8 cellular contexts compared by ENCODE assay signal in genomic region chr12:27710592-27711311, GRCh38. TPM values are rescaled to one million over a fixed set of nuclear protein-coding genes. Genes with fewer than 3 reads are reported as not detected.
DNase-seq lines count a peak whose midpoint lies in the region; ATAC-seq and TF ChIP-seq lines count a peak whose summit lies in the region.

TSS of gene MRPS35 (plus strand) at chr12:27710832. CDS start at chr12:27710844, 12 bp downstream.

- TF ChIP-seq POLR2A in testis (IDR thresholded peaks at IDR 0.05) = no peak

- H3K36me3 Mint-ChIP-seq in activated naive CD4-positive, alpha-beta T cell treated with anti-CD3 and anti-CD28 coated beads, Interleukin-2, amount 50 U/mL, for 24 hours = no peaks in the 10 kb centered on the region

- peak within 1 kb of the TSS; percentile 96 for H3K27ac Mint-ChIP-seq in activated naive CD4-positive, alpha-beta T cell treated with anti-CD3 and anti-CD28 coated beads, Interleukin-2, amount 50 U/mL, for 24 hours

- ATAC-seq in SK-N-SH treated with all-trans-retinoic acid at 6 μM for 48 hours = peak; percentile 97

- 0 to 1% methylated on average over 10 to 46 of the region's 46 CpGs for WGBS in testis, 2 donors

- peaks cover 21% of the 10 kb centered on the region for H4K20me1 ChIP-seq in osteoblast (ENCODE audit: insufficient read depth, low read length)

- peak within 1 kb of the TSS; percentile 99 for H3K4me2 ChIP-seq in osteoblast (ENCODE audit: insufficient read depth, low read length)

- no peaks in the 10 kb centered on the region for H3K9me3 Mint-ChIP-seq in activated naive CD4-positive, alpha-beta T cell treated with anti-CD3 and anti-CD28 coated beads, Interleukin-2, amount 50 U/mL, for 24 hours

- intact Hi-C loops in testis (cut with DNase I; ENCODE audit: low total_unique reads) = no loop called here

- H3K9me3 ChIP-seq in osteoblast (ENCODE audit: low read depth, low read length) = no peaks in the 10 kb centered on the region
- no peaks in the 10 kb centered on the region for H3K9me3 ChIP-seq in testis

- DNase-seq in HFF-Myc (ENCODE audit: extremely low read depth, low read depth) (peak; percentile 61), MV-4-11 (lab: John Stamatoyannopoulos, UW) (peak; percentile 90), glomerular endothelial cell (ENCODE audit: extremely low read depth, low read depth, low spot score) (peak; percentile 50), osteoblast (ENCODE audit: insufficient read length, low spot score, missing footprints) (peak; percentile 92), testis (peak; percentile 94)

- no peaks in the 10 kb centered on the region for H3K27me3 Mint-ChIP-seq in activated naive CD4-positive, alpha-beta T cell treated with anti-CD3 and anti-CD28 coated beads, Interleukin-2, amount 50 U/mL, for 24 hours

- H3K27ac ChIP-seq in osteoblast (ENCODE audit: low read depth, low read length) = peak within 1 kb of the TSS; percentile 94
- peak within 1 kb of the TSS; percentile 77 to 84 for H3K27ac ChIP-seq in testis

- peak within 1 kb of the TSS; percentile 96 for H2AFZ ChIP-seq in osteoblast (ENCODE audit: low read length)

- peaks cover 30% of the 10 kb centered on the region for H3K4me1 Mint-ChIP-seq in activated naive CD4-positive, alpha-beta T cell treated with anti-CD3 and anti-CD28 coated beads, Interleukin-2, amount 50 U/mL, for 24 hours

- H3K4me3 ChIP-seq in GM08714 (ENCODE audit: low read length) = peak within 1 kb of the TSS; percentile 93
- H3K4me3 ChIP-seq in HFF-Myc (replicated peaks; ENCODE audit: low read depth, low read length) = peak within 1 kb of the TSS; percentile 92
- peak within 1 kb of the TSS; percentile 94 for H3K4me3 ChIP-seq in osteoblast (ENCODE audit: insufficient read depth, low read length)
- peak within 1 kb of the TSS; percentile 76 to 94 for H3K4me3 ChIP-seq in testis

- H3K27me3 ChIP-seq in osteoblast (ENCODE audit: insufficient read depth, low read length) (no peaks in the 10 kb centered on the region), testis (no peaks in the 10 kb centered on the region)

- H3K79me2 ChIP-seq in osteoblast (ENCODE audit: insufficient read depth, low read length) = peaks cover 49% of the 10 kb centered on the region

- H3K36me3 ChIP-seq in osteoblast (ENCODE audit: insufficient read depth, low read length) (peaks cover 4% of the 10 kb centered on the region), testis (ENCODE audit: low read depth, missing control alignments) (no peaks in the 10 kb centered on the region)

- peaks cover 10% of the 10 kb centered on the region for H3K4me1 ChIP-seq in osteoblast (ENCODE audit: insufficient read depth, low read length)
- no peaks in the 10 kb centered on the region for H3K4me1 ChIP-seq in testis

- TF ChIP-seq CTCF in HFF-Myc (IDR thresholded peaks at IDR 0.05; ENCODE audit: low read depth, low read length, missing control alignments) = no peak
- TF ChIP-seq CTCF in osteoblast (IDR thresholded peaks at IDR 0.05; ENCODE audit: extremely low read depth, low read depth, low read length) = no peak
- TF ChIP-seq CTCF in testis (IDR thresholded peaks at IDR 0.05) = no peak

- H3K4me3 Mint-ChIP-seq in activated naive CD4-positive, alpha-beta T cell treated with anti-CD3 and anti-CD28 coated beads, Interleukin-2, amount 50 U/mL, for 24 hours = peak within 1 kb of the TSS; percentile 98

TF ChIP-seq in SK-N-SH treated with all-trans-retinoic acid at 6 μM for 48 hours, 23 proteins besides CTCF, POLR2A, EP300 and RAD21:
- TF ChIP-seq POU6F1 (CRISPR knock-in tag; IDR thresholded peaks at IDR 0.05; ENCODE audit: borderline replicate concordance, low read depth) = no peak
- TF ChIP-seq, protein P1, sequence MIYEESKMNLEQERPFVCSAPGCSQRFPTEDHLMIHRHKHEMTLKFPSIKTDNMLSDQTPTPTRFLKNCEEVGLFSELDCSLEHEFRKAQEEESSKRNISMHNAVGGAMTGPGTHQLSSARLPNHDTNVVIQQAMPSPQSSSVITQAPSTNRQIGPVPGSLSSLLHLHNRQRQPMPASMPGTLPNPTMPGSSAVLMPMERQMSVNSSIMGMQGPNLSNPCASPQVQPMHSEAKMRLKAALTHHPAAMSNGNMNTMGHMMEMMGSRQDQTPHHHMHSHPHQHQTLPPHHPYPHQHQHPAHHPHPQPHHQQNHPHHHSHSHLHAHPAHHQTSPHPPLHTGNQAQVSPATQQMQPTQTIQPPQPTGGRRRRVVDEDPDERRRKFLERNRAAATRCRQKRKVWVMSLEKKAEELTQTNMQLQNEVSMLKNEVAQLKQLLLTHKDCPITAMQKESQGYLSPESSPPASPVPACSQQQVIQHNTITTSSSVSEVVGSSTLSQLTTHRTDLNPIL (CRISPR knock-in tag; IDR thresholded peaks at IDR 0.05; ENCODE audit: low read depth) = no peak
- no peak for TF ChIP-seq ZNF565 (CRISPR knock-in tag; conservative IDR thresholded peaks at IDR 0.05; ENCODE audit: low read depth)
- TF ChIP-seq ARNTL (CRISPR knock-in tag; IDR thresholded peaks at IDR 0.05; ENCODE audit: borderline replicate concordance, low read depth) = no peak
- 0 out of 2 replicates have a peak, but pooled peaks have one; percentile 56 for TF ChIP-seq TSHZ2 (CRISPR knock-in tag; IDR thresholded peaks at IDR 0.05)
- no peak for TF ChIP-seq PATZ1 (CRISPR knock-in tag; IDR thresholded peaks at IDR 0.05; ENCODE audit: borderline replicate concordance)
- no peak for TF ChIP-seq PPARA (CRISPR knock-in tag; IDR thresholded peaks at IDR 0.05; ENCODE audit: borderline replicate concordance)
TF ChIP-seq in SK-N-SH treated with all-trans-retinoic acid at 6 μM for 48 hours: peak in this region for 1.

RNA-seq across cellular contexts. Expression of gene MRPS35, which starts in this region (rescaled TPM):
- total RNA-seq in glomerular endothelial cell = 41.3 and 42.6 TPM in 2 replicates
- total RNA-seq in osteoblast = 51.9 and 53.9 TPM in 2 replicates
- total RNA-seq in testis = 10 to 100 TPM; 35.1 to 42.9 TPM
- polyA plus RNA-seq in testis (ENCODE audit: insufficient read depth, low read depth, low replicate concordance) = 35.7 TPM

Comparison
In these comparisons a context has a peak if more than half of its experiments do, and no peak if none do; other contexts are left out.
1. Peak in every context shown above with its lines: DNase-seq, ATAC-seq, H3K4me3 ChIP-seq and H3K27ac ChIP-seq.